6 cellular contexts compared by ENCODE assay signal in genomic region chr12:6915023-6915788, GRCh38. TPM values are rescaled to one million over a fixed set of nuclear protein-coding genes. Genes with fewer than 3 reads are reported as not detected.
DNase-seq lines count a peak whose midpoint lies in the region; ATAC-seq, FAIRE-seq and TF ChIP-seq lines count a peak whose summit lies in the region.

No MANE protein-coding gene starts in this region.

- H3K4ac ChIP-seq in IMR-90 (ENCODE audit: low read depth, low read length) = peak overlapping the region; percentile 50

- H3K9me1 ChIP-seq in IMR-90 (ENCODE audit: insufficient read depth, low read length) = peaks cover 8% of the 10 kb centered on the region; the same call in 1 of the 2 replicates

- no peaks in the 10 kb centered on the region for H3K27me3 ChIP-seq in IMR-90 (ENCODE audit: control insufficient read depth, insufficient read depth, low read length)

- H3K4me1 ChIP-seq in IMR-90 (ENCODE audit: control insufficient read depth, insufficient read depth, low read length) = peaks cover 24% of the 10 kb centered on the region

- 0 out of 2 replicates have a peak, but pooled peaks cover 6% of the 10 kb centered on the region for H4K20me1 ChIP-seq in IMR-90 (ENCODE audit: insufficient read depth, low read length)

- H3K79me1 ChIP-seq in IMR-90 (ENCODE audit: low read depth in 1 of 2, low read length in 2 of 2) = peaks cover 37 to 41% of the 10 kb centered on the region in 2 experiments

- H2BK120ac ChIP-seq in IMR-90 (ENCODE audit: low read depth, low read length) = no peak overlapping the region

- H3K4me3 ChIP-seq in AG09309 (ENCODE audit: control insufficient read depth, low read depth, low read length) (peak overlapping the region; percentile 55), IMR-90 (ENCODE audit: insufficient read depth, low read depth, low read length) (peak overlapping the region; percentile 90)

- dilution Hi-C loops in IMR-90 (cut with HindIII; ENCODE audit: low sequenced_read_pairs, unreplicated experiment) = no loop called here

- intact Hi-C loops in IMR-90 (cut with micrococcal nuclease) = no loop called here
- intact Hi-C loops in dendritic cell treated with granulocyte-macrophage colony-stimulating factor and Interleukin-4, amounts not matched to agents 40 ng/mL and 50 ng/mL, for 4 days (cut with micrococcal nuclease) = no loop called here

- peak overlapping the region; percentile 64 for H3K9ac ChIP-seq in IMR-90 (ENCODE audit: low read depth, low read length)

- no peaks in the 10 kb centered on the region for H3K9me3 ChIP-seq in IMR-90 (ENCODE audit: control insufficient read depth, insufficient read depth, low read length)

- CTCF ChIA-PET in IMR-90 (lab: Yijun Ruan, JAX) = interaction anchor here (2.1 kb wide), 1 partner anchor 9 kb away, joined by 7 read pairs; no protein-coding TSS in a partner anchor

- no peaks in the 10 kb centered on the region for H3K9me3 Mint-ChIP-seq in dendritic cell treated with granulocyte-macrophage colony-stimulating factor and Interleukin-4, amounts not matched to agents 40 ng/mL and 50 ng/mL, for 4 days

- H3K4me1 Mint-ChIP-seq in dendritic cell treated with granulocyte-macrophage colony-stimulating factor and Interleukin-4, amounts not matched to agents 40 ng/mL and 50 ng/mL, for 4 days (ENCODE audit: low read depth) = peaks cover 49% of the 10 kb centered on the region

- peak; percentile 6 for ATAC-seq in IMR-90 (ENCODE audit: low read depth)

- POLR2A ChIA-PET in IMR-90 (lab: Charles Lee; ENCODE audit: unreplicated experiment) = no interaction called here

- peak overlapping the region; percentile 20 to 100; a peak in 2 of 4 replicates for H4K8ac ChIP-seq in IMR-90 (ENCODE audit: low read depth in 2 of 2, low read length in 2 of 2)

- H3K4me2 ChIP-seq in IMR-90 (ENCODE audit: low read depth, low read length) = peak overlapping the region; percentile 96

- peak overlapping the region; percentile 63; the same call in 1 of the 2 replicates for H3K27ac ChIP-seq in IMR-90 (ENCODE audit: insufficient read depth, low read length)

- peak overlapping the region; percentile 89 for H2AFZ ChIP-seq in IMR-90 (replicated peaks; ENCODE audit: low read length, poor library complexity)

- H4K91ac ChIP-seq in IMR-90 (ENCODE audit: insufficient read depth, low read depth, low read length) = no peak overlapping the region; the same call in 1 of the 2 replicates

- H3K4me3 Mint-ChIP-seq in dendritic cell treated with granulocyte-macrophage colony-stimulating factor and Interleukin-4, amounts not matched to agents 40 ng/mL and 50 ng/mL, for 4 days = peak overlapping the region; percentile 84

- peak overlapping the region; percentile 45 for H3K27ac Mint-ChIP-seq in dendritic cell treated with granulocyte-macrophage colony-stimulating factor and Interleukin-4, amounts not matched to agents 40 ng/mL and 50 ng/mL, for 4 days

- in situ Hi-C loops in IMR-90 (cut with MboI; ENCODE audit: low sequenced_read_pairs) = no loop called here

- no peaks in the 10 kb centered on the region for H3K36me3 Mint-ChIP-seq in dendritic cell treated with granulocyte-macrophage colony-stimulating factor and Interleukin-4, amounts not matched to agents 40 ng/mL and 50 ng/mL, for 4 days (ENCODE audit: low read depth)

- BruUV-seq in IMR-90 (replicated peaks; lab: Mats Ljungman, UMichigan) = no TSS peak

- TF ChIP-seq RAD21 in IMR-90 (IDR thresholded peaks at IDR 0.05; ENCODE audit: low read length) = no peak

- H2BK5ac ChIP-seq in IMR-90 (ENCODE audit: low read depth, low read length, poor library complexity, severe bottlenecking) = peak overlapping the region; percentile 64

- H2BK20ac ChIP-seq in IMR-90 (ENCODE audit: low read depth, low read length) = no peak overlapping the region

- peak overlapping the region; percentile 77; the same call in 1 of the 2 replicates for H3K23ac ChIP-seq in IMR-90 (ENCODE audit: low read depth, low read length)

- TF ChIP-seq CTCF in AG09309 (IDR thresholded peaks at IDR 0.05; ENCODE audit: control insufficient read depth, insufficient read depth, low read depth, low read length, missing control alignments) (no peak), IMR-90 (conservative IDR thresholded peaks at IDR 0.05; ENCODE audit: low read depth, low read length) (no peak)

- 0% methylated on average over 2 of the region's 26 CpGs; no CpG with 5 or more reads in 1 of the 2 experiments for WGBS in IMR-90 (ENCODE audit: extremely low coverage in 2 of 2, insufficient read length in 1 of 2), 2 experiments

- H2BK15ac ChIP-seq in IMR-90 (ENCODE audit: low read depth, low read length) = no peak overlapping the region

- H2AK9ac ChIP-seq in IMR-90 (replicated peaks; ENCODE audit: low read depth, low read length, poor library complexity) = peak overlapping the region; percentile 93

- no peak for DNase-seq in AG09309 (ENCODE audit: low read depth)
- DNase-seq in IMR-90 = no peak
- peak; percentile 69 for DNase-seq in retina
- no peak for DNase-seq in SHP77 (lab: John Stamatoyannopoulos, UW)
- no peak for DNase-seq in GM12892 (ENCODE audit: insufficient read length)

- no peak overlapping the region for H3K56ac ChIP-seq in IMR-90 (ENCODE audit: extremely low read depth, insufficient read depth, low read length)

- TF ChIP-seq POLR2A in IMR-90 (IDR thresholded peaks at IDR 0.05; ENCODE audit: low read depth, low read length) = no peak
- TF ChIP-seq POLR2A in GM12892 (IDR thresholded peaks at IDR 0.05; ENCODE audit: low read depth, low read length) = no peak

- H3K14ac ChIP-seq in IMR-90 (replicated peaks; ENCODE audit: low read depth, low read length) = peak overlapping the region; percentile 69

- H3K27me3 Mint-ChIP-seq in dendritic cell treated with granulocyte-macrophage colony-stimulating factor and Interleukin-4, amounts not matched to agents 40 ng/mL and 50 ng/mL, for 4 days = peaks cover 74% of the 10 kb centered on the region

- H4K5ac ChIP-seq in IMR-90 (ENCODE audit: low read depth, low read length) = 0 out of 2 replicates have a peak overlapping the region, but pooled peaks have one; percentile 7

- FAIRE-seq in GM12892 (lab: Jason Lieb, UNC) = no peak

- peak overlapping the region; percentile 61 for H2AK5ac ChIP-seq in IMR-90 (ENCODE audit: low read depth, low read length)

- H3K36me3 ChIP-seq in IMR-90 (ENCODE audit: control insufficient read depth, insufficient read depth, low read length) = peaks cover 29% of the 10 kb centered on the region

- H3K18ac ChIP-seq in IMR-90 (ENCODE audit: low read depth, low read length) = peak overlapping the region; percentile 13; the same call in 1 of the 2 replicates

TF ChIP-seq in IMR-90, 13 proteins besides CTCF, POLR2A, EP300 and RAD21 (continues in another document):
- TF ChIP-seq ELK1 (IDR thresholded peaks at IDR 0.05; ENCODE audit: borderline replicate concordance, low read depth, low read length) (no peak), MAFK (IDR thresholded peaks at IDR 0.05; ENCODE audit: low read depth, low read length) (no peak), RFX5 (IDR thresholded peaks at IDR 0.05; ENCODE audit: low read depth, low read length) (no peak), MXI1 (IDR thresholded peaks at IDR 0.05; ENCODE audit: borderline replicate concordance, low read depth, low read length) (no peak), NFE2L2 (IDR thresholded peaks at IDR 0.05; ENCODE audit: low read depth, low read length) (no peak), RCOR1 (IDR thresholded peaks at IDR 0.05; ENCODE audit: insufficient replicate concordance, low read length) (peak; percentile 2), CEBPB (IDR thresholded peaks at IDR 0.05; ENCODE audit: low read depth, low read length) (no peak)
- TF ChIP-seq, protein P1, sequence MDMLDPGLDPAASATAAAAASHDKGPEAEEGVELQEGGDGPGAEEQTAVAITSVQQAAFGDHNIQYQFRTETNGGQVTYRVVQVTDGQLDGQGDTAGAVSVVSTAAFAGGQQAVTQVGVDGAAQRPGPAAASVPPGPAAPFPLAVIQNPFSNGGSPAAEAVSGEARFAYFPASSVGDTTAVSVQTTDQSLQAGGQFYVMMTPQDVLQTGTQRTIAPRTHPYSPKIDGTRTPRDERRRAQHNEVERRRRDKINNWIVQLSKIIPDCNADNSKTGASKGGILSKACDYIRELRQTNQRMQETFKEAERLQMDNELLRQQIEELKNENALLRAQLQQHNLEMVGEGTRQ (IDR thresholded peaks at IDR 0.05; ENCODE audit: low read depth, low read length) = no peak

RNA-seq across cellular contexts. Expression of gene ENO2, which starts 0.8 kb away (rescaled TPM):
- 20.8 and 28.3 TPM in 2 replicates for total RNA-seq in IMR-90 (2012; rRNA removed)
- 81.5 and 92.8 TPM in 2 replicates for polyA plus RNA-seq in IMR-90 (2012; rRNA removed)
- 71.8 and 86.4 TPM in 2 replicates for polyA plus RNA-seq in IMR-90 (2012; cell fraction: cytosol; rRNA removed)
- 275 and 368 TPM in 2 replicates for polyA plus RNA-seq in IMR-90 (2012; cell fraction: nucleus; rRNA removed; ENCODE audit: low replicate concordance)
- polyA plus RNA-seq in GM12892 (2012; ENCODE audit: missing spikeins) = 191 TPM

RNA-seq across cellular contexts. Expression of gene LRRC23, which starts 10.6 kb away (rescaled TPM):
- 8.9 and 11.1 TPM in 2 replicates for total RNA-seq in IMR-90 (2012; rRNA removed)
- polyA plus RNA-seq in IMR-90 (2012; rRNA removed) = 9.2 and 11.4 TPM in 2 replicates
- 4.4 and 12.5 TPM in 2 replicates for polyA plus RNA-seq in IMR-90 (2012; cell fraction: cytosol; rRNA removed)
- polyA plus RNA-seq in IMR-90 (2012; cell fraction: nucleus; rRNA removed; ENCODE audit: low replicate concordance) = 3.3 and 9.7 TPM in 2 replicates
- polyA plus RNA-seq in GM12892 (2012; ENCODE audit: missing spikeins) = 13.1 TPM

RNA-seq across cellular contexts. Expression of gene ATN1, which starts 12.6 kb away (rescaled TPM):
- total RNA-seq in IMR-90 (2012; rRNA removed) = 2.5 and 3.4 TPM in 2 replicates
- polyA plus RNA-seq in IMR-90 (2012; rRNA removed) = 58.7 and 59.8 TPM in 2 replicates
- 40.9 and 41.7 TPM in 2 replicates for polyA plus RNA-seq in IMR-90 (2012; cell fraction: cytosol; rRNA removed)
- 106 and 200 TPM in 2 replicates for polyA plus RNA-seq in IMR-90 (2012; cell fraction: nucleus; rRNA removed; ENCODE audit: low replicate concordance)
- 11.0 TPM for polyA plus RNA-seq in GM12892 (2012; ENCODE audit: missing spikeins)

RNA-seq across cellular contexts. Expression of gene RNU7-1, which starts 28.4 kb away (rescaled TPM):
- total RNA-seq in IMR-90 (2012; rRNA removed) = not detected in 2 replicates
- not detected in 2 replicates for polyA plus RNA-seq in IMR-90 (2012; rRNA removed)
- polyA plus RNA-seq in IMR-90 (2012; cell fraction: cytosol; rRNA removed) = not detected in 2 replicates
- polyA plus RNA-seq in IMR-90 (2012; cell fraction: nucleus; rRNA removed; ENCODE audit: low replicate concordance) = not detected in 2 replicates
- polyA plus RNA-seq in GM12892 (2012; ENCODE audit: missing spikeins) = not detected

RNA-seq across cellular contexts. Expression of gene C12orf57, which starts 28.6 kb away (rescaled TPM):
- total RNA-seq in IMR-90 (2012; rRNA removed) = 197 and 238 TPM in 2 replicates
- 530 and 703 TPM in 2 replicates for polyA plus RNA-seq in IMR-90 (2012; rRNA removed)
- 1,066 and 1,272 TPM in 2 replicates for polyA plus RNA-seq in IMR-90 (2012; cell fraction: cytosol; rRNA removed)
- 218 and 334 TPM in 2 replicates for polyA plus RNA-seq in IMR-90 (2012; cell fraction: nucleus; rRNA removed; ENCODE audit: low replicate concordance)
- 175 TPM for polyA plus RNA-seq in GM12892 (2012; ENCODE audit: missing spikeins)
